1 cellular context compared by ENCODE assay signal in genomic region chr3:47715928-47716327, GRCh38.
TF ChIP-seq lines count a peak whose summit lies in the region.

No MANE protein-coding gene starts in this region.

TF ChIP-seq in SK-N-SH, 30 proteins besides CTCF, POLR2A, EP300 and RAD21 (continued from another document):
- no peak for TF ChIP-seq TEAD4 (IDR thresholded peaks at IDR 0.05; ENCODE audit: borderline replicate concordance, insufficient read depth)
- TF ChIP-seq FOSL2 (IDR thresholded peaks at IDR 0.05; ENCODE audit: borderline replicate concordance, low read depth): peak; percentile 62
- TF ChIP-seq MXI1 (IDR thresholded peaks at IDR 0.05; ENCODE audit: low read depth, low read length): no peak
